1 cellular context compared by ENCODE assay signal in the genomic region with DNA sequence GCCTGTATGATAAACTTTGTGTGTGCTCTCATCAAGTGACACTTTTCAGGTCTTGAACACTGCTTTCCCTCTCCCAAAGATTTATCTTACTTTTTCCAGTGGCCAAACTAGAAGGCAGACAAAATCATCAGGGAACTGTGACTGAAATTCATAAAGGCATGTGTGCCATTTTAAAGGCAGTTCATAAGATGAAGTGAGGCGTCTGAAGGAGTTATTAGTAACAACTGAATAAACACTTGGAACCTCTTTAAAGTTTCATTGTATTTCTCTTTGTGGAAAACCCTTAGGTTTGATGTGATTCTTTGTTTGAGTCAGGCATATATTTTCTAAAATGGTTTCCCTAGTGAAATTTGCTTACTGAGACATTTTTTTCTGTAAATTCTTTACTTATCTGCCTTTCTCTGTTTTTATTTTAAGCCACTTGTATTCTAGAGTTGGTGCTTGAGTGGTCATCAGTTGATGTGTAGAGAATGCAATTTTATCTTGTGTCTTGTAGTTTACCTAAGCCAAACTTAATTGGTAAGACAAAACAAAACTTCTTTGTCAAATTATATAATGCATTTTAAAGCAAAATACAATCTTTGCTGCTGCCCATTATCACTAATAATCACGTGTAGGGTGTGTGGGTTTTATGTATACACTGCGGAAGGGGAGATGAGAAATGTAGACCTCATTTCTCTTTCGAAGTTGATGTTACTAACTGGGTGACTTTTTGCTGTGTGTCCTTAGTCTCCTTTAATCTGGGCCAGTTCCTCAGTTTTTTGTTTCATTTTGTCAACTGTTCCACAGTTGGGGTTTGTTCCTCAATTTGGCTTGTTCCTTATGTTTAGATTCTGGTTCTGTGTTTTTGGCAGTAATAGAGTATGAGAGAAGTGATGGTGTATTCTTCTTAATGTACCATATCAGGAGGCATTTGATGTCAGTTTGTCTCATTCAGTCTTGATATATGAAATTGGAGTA.
TF ChIP-seq lines count a peak whose summit lies in the region.

No MANE protein-coding gene starts in this region.

TF ChIP-seq in GM12878, 131 proteins besides CTCF, POLR2A, EP300 and RAD21:
- TF ChIP-seq BCL11A (IDR thresholded peaks at IDR 0.05; ENCODE audit: low read depth, low read length) (no peak), RBBP5 (conservative IDR thresholded peaks at IDR 0.05) (no peak), ZNF24 (IDR thresholded peaks at IDR 0.05) (no peak), TARDBP (IDR thresholded peaks at IDR 0.05; ENCODE audit: borderline replicate concordance) (no peak), STAT1 (conservative IDR thresholded peaks at IDR 0.05) (no peak), CHD2 (IDR thresholded peaks at IDR 0.05; ENCODE audit: borderline replicate concordance, low read depth, low read length) (no peak), EZH2 (IDR thresholded peaks at IDR 0.05; ENCODE audit: borderline replicate concordance, control insufficient read depth, low read depth, low read length) (no peak), SMAD1 (IDR thresholded peaks at IDR 0.05; ENCODE audit: low read depth, partially characterized antibody) (no peak), NFXL1 (IDR thresholded peaks at IDR 0.05; ENCODE audit: borderline replicate concordance) (no peak), RFX5 (IDR thresholded peaks at IDR 0.05; ENCODE audit: low read depth, low read length) (no peak), MEF2B (IDR thresholded peaks at IDR 0.05; ENCODE audit: partially characterized antibody, poor library complexity, severe bottlenecking) (no peak), MXI1 (IDR thresholded peaks at IDR 0.05; ENCODE audit: low read depth, low read length) (no peak), RUNX3 (IDR thresholded peaks at IDR 0.05; ENCODE audit: low read length) (no peak)
- TF ChIP-seq, protein P1, sequence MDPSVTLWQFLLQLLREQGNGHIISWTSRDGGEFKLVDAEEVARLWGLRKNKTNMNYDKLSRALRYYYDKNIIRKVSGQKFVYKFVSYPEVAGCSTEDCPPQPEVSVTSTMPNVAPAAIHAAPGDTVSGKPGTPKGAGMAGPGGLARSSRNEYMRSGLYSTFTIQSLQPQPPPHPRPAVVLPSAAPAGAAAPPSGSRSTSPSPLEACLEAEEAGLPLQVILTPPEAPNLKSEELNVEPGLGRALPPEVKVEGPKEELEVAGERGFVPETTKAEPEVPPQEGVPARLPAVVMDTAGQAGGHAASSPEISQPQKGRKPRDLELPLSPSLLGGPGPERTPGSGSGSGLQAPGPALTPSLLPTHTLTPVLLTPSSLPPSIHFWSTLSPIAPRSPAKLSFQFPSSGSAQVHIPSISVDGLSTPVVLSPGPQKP (IDR thresholded peaks at IDR 0.05; ENCODE audit: low read depth, low read length): no peak
- TF ChIP-seq, protein P2, sequence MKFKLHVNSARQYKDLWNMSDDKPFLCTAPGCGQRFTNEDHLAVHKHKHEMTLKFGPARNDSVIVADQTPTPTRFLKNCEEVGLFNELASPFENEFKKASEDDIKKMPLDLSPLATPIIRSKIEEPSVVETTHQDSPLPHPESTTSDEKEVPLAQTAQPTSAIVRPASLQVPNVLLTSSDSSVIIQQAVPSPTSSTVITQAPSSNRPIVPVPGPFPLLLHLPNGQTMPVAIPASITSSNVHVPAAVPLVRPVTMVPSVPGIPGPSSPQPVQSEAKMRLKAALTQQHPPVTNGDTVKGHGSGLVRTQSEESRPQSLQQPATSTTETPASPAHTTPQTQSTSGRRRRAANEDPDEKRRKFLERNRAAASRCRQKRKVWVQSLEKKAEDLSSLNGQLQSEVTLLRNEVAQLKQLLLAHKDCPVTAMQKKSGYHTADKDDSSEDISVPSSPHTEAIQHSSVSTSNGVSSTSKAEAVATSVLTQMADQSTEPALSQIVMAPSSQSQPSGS (IDR thresholded peaks at IDR 0.05; ENCODE audit: low read length): no peak
